ENCODE assay signal across 11 cellular contexts in the genomic region with DNA sequence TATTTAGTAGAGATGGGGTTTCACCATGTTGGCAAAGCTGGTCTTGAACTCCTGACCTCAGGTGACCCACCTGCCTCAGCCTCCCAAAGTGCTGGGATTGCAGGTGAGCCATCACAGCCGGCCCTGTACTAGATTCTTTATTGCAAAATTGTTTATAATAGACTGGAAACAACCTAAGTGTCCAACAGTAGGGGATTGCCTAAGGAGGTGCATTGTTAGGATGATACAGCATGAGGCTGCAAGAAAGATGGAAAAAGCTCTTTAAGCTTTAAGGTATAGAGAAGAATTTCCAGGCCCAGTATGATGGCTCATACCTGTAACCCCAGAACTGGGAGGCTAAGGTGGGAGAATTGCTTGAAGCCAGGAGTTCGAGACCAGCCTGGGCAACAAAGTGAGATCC. TPM values are rescaled to one million over a fixed set of nuclear protein-coding genes. Genes with fewer than 3 reads are reported as not detected.
"Had no signal": no experiment of that assay in that cellular context is flagged by ENCODE, and none has a peak within 500 bp of the region (broad histone marks: within the 10 kb centered on the region; RNA-seq: fewer than 3 reads in every experiment).

No MANE protein-coding gene starts in this region.

- ATAC-seq: HCT116, HepG2 had no signal

- H3K9ac ChIP-seq: GM23248, KMS-11 had no signal

- H3K9me3 ChIP-seq: HAP-1 had no signal

- H3K4me1 ChIP-seq: HAP-1 had no signal

- H3K4me3 ChIP-seq: GM23248, HAP-1 had no signal

- DNase-seq: GM23248, GOT3, H7, KBM-7 had no signal

- H3K27ac ChIP-seq: GM23248, HL-60, KMS-11 had no signal

RNA-seq across cellular contexts. Expression of a gene that starts 33.7 kb away (rescaled TPM):
- total RNA-seq: H4, HT1080 had no signal

RNA-seq across cellular contexts. Expression of a gene that starts 47.3 kb away (rescaled TPM):
- total RNA-seq: GM23248, H4, HepG2, HT1080 had no signal

RNA-seq across cellular contexts. Expression of a gene that starts 50.2 kb away (rescaled TPM):
- total RNA-seq: GM23248, HT1080 had no signal

RNA-seq across cellular contexts. Expression of a gene that starts 55.9 kb away (rescaled TPM):
- total RNA-seq: GM23248, H4, HT1080 had no signal
